In genomic region chr17:32071961-32072360, GRCh38 we compare ENCODE assay signal across 8 cellular contexts.
DNase-seq lines count a peak whose midpoint lies in the region; ATAC-seq and TF ChIP-seq lines count a peak whose summit lies in the region.
"Not testable (repeated sequence)": the region's sequence is repeated elsewhere in the genome, so short reads cannot be mapped to it uniquely, and the experiment has no call there.

No MANE protein-coding gene starts in this region.

- not testable (repeated sequence) for H3K4me1 Mint-ChIP-seq in CD4-positive, CD25-positive, alpha-beta regulatory T cell; activated CD4-positive, alpha-beta T cell treated with anti-CD3 and anti-CD28 coated beads, Interleukin-2, amount 10 ng/mL, durations not matched to agents 24 days and 14 days; activated naive CD8-positive, alpha-beta T cell treated with anti-CD3 and anti-CD28 coated beads, Interleukin-2, amount 10 ng/mL, durations not matched to agents 7 days and 5 days
- H3K4me1 Mint-ChIP-seq in natural killer cell = peaks cover 0 to 15% of the 10 kb centered on the region in 2 donors

- not testable (repeated sequence) for H3K4me1 ChIP-seq in CD4-positive, CD25-positive, alpha-beta regulatory T cell (ENCODE audit: control insufficient read depth, insufficient read depth, low read length, poor library complexity, severe bottlenecking)

- intact Hi-C loops in activated CD4-positive, alpha-beta T cell treated with anti-CD3 and anti-CD28 coated beads, Interleukin-2, amount 10 ng/mL, durations not matched to agents 24 days and 14 days (cut with micrococcal nuclease); natural killer cell (cut with micrococcal nuclease): not testable (repeated sequence)

- TF ChIP-seq CTCF in natural killer cell (IDR thresholded peaks at IDR 0.05) = not testable (repeated sequence)

- not testable (repeated sequence) for H3K27me3 ChIP-seq in CD4-positive, CD25-positive, alpha-beta regulatory T cell (ENCODE audit: control insufficient read depth, insufficient read depth, low read length)

- DNase-seq in CD4-positive, CD25-positive, alpha-beta regulatory T cell; activated naive CD8-positive, alpha-beta T cell treated with anti-CD3 and anti-CD28 coated beads, Interleukin-2, amount 10 ng/mL, durations not matched to agents 7 days and 5 days: not testable (repeated sequence)
- peak; percentile 77 for DNase-seq in activated CD4-positive, alpha-beta T cell treated with anti-CD3 and anti-CD28 coated beads, Interleukin-2, amount 10 ng/mL, durations not matched to agents 24 days and 14 days
- peak; percentile 47 for DNase-seq in natural killer cell

- not testable (repeated sequence) for H3K36me3 Mint-ChIP-seq in CD4-positive, CD25-positive, alpha-beta regulatory T cell; activated CD4-positive, alpha-beta T cell treated with anti-CD3 and anti-CD28 coated beads, Interleukin-2, amount 10 ng/mL, durations not matched to agents 24 days and 14 days (ENCODE audit: low read depth); activated naive CD8-positive, alpha-beta T cell treated with anti-CD3 and anti-CD28 coated beads, Interleukin-2, amount 10 ng/mL, durations not matched to agents 7 days and 5 days; natural killer cell

- not testable (repeated sequence) for H3K27ac ChIP-seq in CD4-positive, CD25-positive, alpha-beta regulatory T cell (ENCODE audit: insufficient read depth, low read length, poor library complexity, severe bottlenecking)

- not testable (repeated sequence) for H3K4me3 Mint-ChIP-seq in CD4-positive, CD25-positive, alpha-beta regulatory T cell; activated CD4-positive, alpha-beta T cell treated with anti-CD3 and anti-CD28 coated beads, Interleukin-2, amount 10 ng/mL, durations not matched to agents 24 days and 14 days; activated naive CD8-positive, alpha-beta T cell treated with anti-CD3 and anti-CD28 coated beads, Interleukin-2, amount 10 ng/mL, durations not matched to agents 7 days and 5 days; natural killer cell

- H3K27ac Mint-ChIP-seq in CD4-positive, CD25-positive, alpha-beta regulatory T cell; activated CD4-positive, alpha-beta T cell treated with anti-CD3 and anti-CD28 coated beads, Interleukin-2, amount 10 ng/mL, durations not matched to agents 24 days and 14 days: not testable (repeated sequence)
- H3K27ac Mint-ChIP-seq in activated naive CD8-positive, alpha-beta T cell treated with anti-CD3 and anti-CD28 coated beads, Interleukin-2, amount 10 ng/mL, durations not matched to agents 7 days and 5 days = peak overlapping the region; percentile 76
- peak overlapping the region; percentile 59 to 78 for H3K27ac Mint-ChIP-seq in natural killer cell

- not testable (repeated sequence) for H3K9me3 ChIP-seq in CD4-positive, CD25-positive, alpha-beta regulatory T cell (ENCODE audit: control insufficient read depth in 2 of 2, low read length in 2 of 2)

- peak; percentile 53 to 58 for ATAC-seq in CD4-positive, CD25-positive, alpha-beta regulatory T cell (ENCODE audit: low read depth in 2 of 2)
- ATAC-seq in GM19023 (IDR thresholded peaks at IDR 0.05; ENCODE audit: unreplicated experiment) = peak; percentile 67
- peak; percentile 68 for ATAC-seq in GM21528 (IDR thresholded peaks at IDR 0.05; ENCODE audit: low FRiP score, unreplicated experiment)
- ATAC-seq in HG02885 (IDR thresholded peaks at IDR 0.05; ENCODE audit: poor library complexity, unreplicated experiment) = peak; percentile 66
- peak; percentile 78 for ATAC-seq in HG03354 (IDR thresholded peaks at IDR 0.05; ENCODE audit: poor library complexity, severe bottlenecking, unreplicated experiment)
- peak; percentile 96 for ATAC-seq in activated naive CD8-positive, alpha-beta T cell treated with anti-CD3 and anti-CD28 coated beads, Interleukin-2, amount 10 ng/mL, durations not matched to agents 7 days and 5 days (ENCODE audit: low read depth)
- peak; percentile 92 to 98 (median 95) for ATAC-seq in natural killer cell

- H3K27me3 Mint-ChIP-seq in CD4-positive, CD25-positive, alpha-beta regulatory T cell; activated CD4-positive, alpha-beta T cell treated with anti-CD3 and anti-CD28 coated beads, Interleukin-2, amount 10 ng/mL, durations not matched to agents 24 days and 14 days; activated naive CD8-positive, alpha-beta T cell treated with anti-CD3 and anti-CD28 coated beads, Interleukin-2, amount 10 ng/mL, durations not matched to agents 7 days and 5 days; natural killer cell (ENCODE audit: low read depth in 2 of 2): not testable (repeated sequence)

- not testable (repeated sequence) for H3K4me3 ChIP-seq in CD4-positive, CD25-positive, alpha-beta regulatory T cell (ENCODE audit: low read depth, low read length)

- not testable (repeated sequence) for H3K36me3 ChIP-seq in CD4-positive, CD25-positive, alpha-beta regulatory T cell (ENCODE audit: control insufficient read depth, insufficient read depth, low read length)

- not testable (repeated sequence) for H3K9me3 Mint-ChIP-seq in CD4-positive, CD25-positive, alpha-beta regulatory T cell; activated CD4-positive, alpha-beta T cell treated with anti-CD3 and anti-CD28 coated beads, Interleukin-2, amount 10 ng/mL, durations not matched to agents 24 days and 14 days; activated naive CD8-positive, alpha-beta T cell treated with anti-CD3 and anti-CD28 coated beads, Interleukin-2, amount 10 ng/mL, durations not matched to agents 7 days and 5 days; natural killer cell

- POLR2A ChIA-PET in activated naive CD8-positive, alpha-beta T cell treated with anti-CD3 and anti-CD28 coated beads, Interleukin-2, amount 10 ng/mL, durations not matched to agents 7 days and 5 days (lab: Charles Lee) = not testable (repeated sequence)
